In genomic region chr7:46028246-46028645, GRCh38 we compare ENCODE assay signal across 27 cellular contexts.
"Had no signal": no experiment of that assay in that cellular context is flagged by ENCODE, and none has a peak within 500 bp of the region (broad histone marks: within the 10 kb centered on the region; RNA-seq: fewer than 3 reads in every experiment).

No MANE protein-coding gene starts in this region.

- H3K4me1 ChIP-seq: left lung, pancreas, prostate gland, spleen, suprapubic skin, tibial artery, uterus had no signal

- H3K27me3 ChIP-seq: left lung, neural progenitor cell, pancreas, spleen, suprapubic skin, tibial artery, uterus had no signal

- H3K9me3 Mint-ChIP-seq: stimulated activated naive CD8-positive, alpha-beta T cell treated with anti-CD3 and anti-CD28 coated beads, Interleukin-15, Interleukin-2, amounts not matched to agents 100 ng/mL and 50 ng/mL, for 24 hours; type B pancreatic cell had no signal

- H3K27ac ChIP-seq: left lung, neural progenitor cell, pancreas, prostate gland, spleen, suprapubic skin, thoracic aorta, tibial artery, uterus had no signal

- H3K36me3 Mint-ChIP-seq: naive B cell; natural killer cell; neural progenitor cell; stimulated activated effector memory CD8-positive, alpha-beta T cell treated with anti-CD3 and anti-CD28 coated beads, Interleukin-12 subunit alpha, Interleukin-12 subunit beta, amount 100 ng/mL, for 72 hours; type B pancreatic cell had no signal

- H3K36me3 ChIP-seq: left lung, neural progenitor cell, pancreas, prostate gland, spleen, suprapubic skin, thoracic aorta, tibial artery, uterus had no signal

- DNase-seq: hippocampal formation; kidney glomerular epithelial cell; left colon; left lung; mesendoderm; naive B cell; natural killer cell; nephron progenitor cell; pancreas; posterior cingulate gyrus; retina; right cardiac atrium; small intestine; spleen; stimulated activated CD4-positive, alpha-beta T cell treated with anti-CD3 and anti-CD28 coated beads, Interleukin-4, amount 100 ng/mL, for 24 hours; stimulated activated naive CD4-positive, alpha-beta T cell; tibial artery; uterus had no signal

- H3K4me3 ChIP-seq: left lung, lung, neural progenitor cell, pancreas, prostate gland, spleen, suprapubic skin, thoracic aorta, tibial artery, uterus had no signal

- H3K27ac Mint-ChIP-seq: mesothelial cell of epicardium; naive B cell; natural killer cell; nephron progenitor cell; neural progenitor cell; stimulated activated effector memory CD8-positive, alpha-beta T cell treated with anti-CD3 and anti-CD28 coated beads, Interleukin-12 subunit alpha, Interleukin-12 subunit beta, amount 100 ng/mL, for 72 hours; stimulated activated naive CD8-positive, alpha-beta T cell treated with anti-CD3 and anti-CD28 coated beads, Interleukin-15, Interleukin-2, amounts not matched to agents 100 ng/mL and 50 ng/mL, for 24 hours; type B pancreatic cell had no signal

- H3K27me3 Mint-ChIP-seq: stimulated activated naive CD8-positive, alpha-beta T cell treated with anti-CD3 and anti-CD28 coated beads, Interleukin-15, Interleukin-2, amounts not matched to agents 100 ng/mL and 50 ng/mL, for 24 hours; type B pancreatic cell had no signal

- H3K4me3 Mint-ChIP-seq: mesothelial cell of epicardium; naive B cell; natural killer cell; nephron progenitor cell; neural progenitor cell; stimulated activated effector memory CD8-positive, alpha-beta T cell treated with anti-CD3 and anti-CD28 coated beads, Interleukin-12 subunit alpha, Interleukin-12 subunit beta, amount 100 ng/mL, for 72 hours; stimulated activated naive CD8-positive, alpha-beta T cell treated with anti-CD3 and anti-CD28 coated beads, Interleukin-15, Interleukin-2, amounts not matched to agents 100 ng/mL and 50 ng/mL, for 24 hours; type B pancreatic cell had no signal

- H2AFZ ChIP-seq: neural progenitor cell had no signal

- H3K9me3 ChIP-seq: pancreas, prostate gland, spleen, suprapubic skin, thoracic aorta, tibial artery, uterus had no signal

- H3K4me1 Mint-ChIP-seq: naive B cell; natural killer cell; neural progenitor cell; stimulated activated effector memory CD8-positive, alpha-beta T cell treated with anti-CD3 and anti-CD28 coated beads, Interleukin-12 subunit alpha, Interleukin-12 subunit beta, amount 100 ng/mL, for 72 hours had no signal

- H3K4me2 ChIP-seq: neural progenitor cell had no signal
